Comparison of ENCODE assay signal across 8 cellular contexts in genomic region chr7:1669954-1670893, GRCh38. TPM values are rescaled to one million over a fixed set of nuclear protein-coding genes. Genes with fewer than 3 reads are reported as not detected.
A peak's percentile ranks its signal among the peaks of the same experiment; 100 is the strongest.
DNase-seq lines count a peak whose midpoint lies in the region; ATAC-seq lines count a peak whose summit lies in the region.

Gene ELFN1 (plus strand): TSS chr7:1670277. CDS start chr7:1744597, 74,320 bp downstream.

- peaks cover 21% of the 10 kb centered on the region for H3K27me3 Mint-ChIP-seq in activated CD4-positive, alpha-beta T cell treated with anti-CD3 and anti-CD28 coated beads for 36 hours

- H3K36me3 ChIP-seq in iPS-18a (ENCODE audit: control insufficient read depth, low read depth, low read length): no peaks in the 10 kb centered on the region
- no peaks in the 10 kb centered on the region for H3K36me3 ChIP-seq in thymus (ENCODE audit: control insufficient read depth, insufficient read depth)

- no peak within 1 kb of the TSS for H3K9ac ChIP-seq in iPS-18a (ENCODE audit: low read length)

- no peak within 1 kb of the TSS for H3K27ac Mint-ChIP-seq in activated CD4-positive, alpha-beta T cell treated with anti-CD3 and anti-CD28 coated beads for 36 hours

- POLR2A ChIA-PET in activated CD4-positive, alpha-beta T cell treated with anti-CD3 and anti-CD28 coated beads for 36 hours (lab: Charles Lee): no interaction called here

- peaks cover 6% of the 10 kb centered on the region for H3K4me1 Mint-ChIP-seq in activated CD4-positive, alpha-beta T cell treated with anti-CD3 and anti-CD28 coated beads for 36 hours

- peak; percentile 15 for DNase-seq in activated CD4-positive, alpha-beta T cell treated with anti-CD3 and anti-CD28 coated beads for 36 hours
- no peak for DNase-seq in activated CD4-positive, alpha-beta T cell treated with anti-CD3 and anti-CD28 coated beads, Interleukin-2, amount 50 U/mL, for 4 hours
- peak; percentile 12 for DNase-seq in activated CD8-positive, alpha-beta memory T cell treated with anti-CD3 and anti-CD28 coated beads, Interleukin-2, amount 50 U/mL, for 4 hours
- DNase-seq in NCI-H2029 (lab: John Stamatoyannopoulos, UW): no peak

- H3K27me3 ChIP-seq in iPS-18a (ENCODE audit: control insufficient read depth, insufficient read depth, low read length): peaks cover 66% of the 10 kb centered on the region
- H3K27me3 ChIP-seq in thymus (ENCODE audit: control insufficient read depth, insufficient read depth): peaks cover 74% of the 10 kb centered on the region

- H3K27ac ChIP-seq in iPS-18a (ENCODE audit: low read length) (no peak within 1 kb of the TSS), thymus (ENCODE audit: low read depth) (no peak within 1 kb of the TSS)

- no peaks in the 10 kb centered on the region for H3K9me3 Mint-ChIP-seq in activated CD4-positive, alpha-beta T cell treated with anti-CD3 and anti-CD28 coated beads for 36 hours (ENCODE audit: low read depth)

- CTCF ChIA-PET in activated CD4-positive, alpha-beta T cell treated with anti-CD3 and anti-CD28 coated beads for 36 hours (lab: Charles Lee): no interaction called here

- ATAC-seq in activated CD4-positive, alpha-beta T cell treated with anti-CD3 and anti-CD28 coated beads for 36 hours: no peak
- ATAC-seq in HG02759 (IDR thresholded peaks at IDR 0.05; ENCODE audit: unreplicated experiment) (no peak), HG03097 (IDR thresholded peaks at IDR 0.05; ENCODE audit: low FRiP score, unreplicated experiment) (no peak)

- no peaks in the 10 kb centered on the region for H3K4me1 ChIP-seq in iPS-18a (ENCODE audit: control insufficient read depth, low read depth, low read length)
- H3K4me1 ChIP-seq in thymus (ENCODE audit: control insufficient read depth, insufficient read depth, low read length): no peaks in the 10 kb centered on the region

- WGBS in thymus: 2% methylated on average over 110 of the region's 110 CpGs

- H3K4me3 ChIP-seq in iPS-18a (ENCODE audit: low read length) (peak within 1 kb of the TSS; percentile 56), thymus (ENCODE audit: low read length) (peak within 1 kb of the TSS; percentile 38)

- no peaks in the 10 kb centered on the region for H3K36me3 Mint-ChIP-seq in activated CD4-positive, alpha-beta T cell treated with anti-CD3 and anti-CD28 coated beads for 36 hours (ENCODE audit: low read depth)

- no peak within 1 kb of the TSS for H3K4me3 Mint-ChIP-seq in activated CD4-positive, alpha-beta T cell treated with anti-CD3 and anti-CD28 coated beads for 36 hours

- intact Hi-C loops in activated CD4-positive, alpha-beta T cell treated with anti-CD3 and anti-CD28 coated beads for 36 hours (cut with DNase I, micrococcal nuclease): loop anchor here (5.0 to 10.0 kb wide), 6 partner anchors 85 to 682 kb away; partner anchors contain the start of genes EIF3B (in 1 of the 2), MAD1L1 (in 1 of the 2) and UNCX (in 1 of the 2)

- H3K9me3 ChIP-seq in iPS-18a (ENCODE audit: control insufficient read depth, low read depth, low read length) (no peaks in the 10 kb centered on the region), thymus (ENCODE audit: control insufficient read depth) (peaks cover 1% of the 10 kb centered on the region)

RNA-seq across cellular contexts. Expression of gene ELFN1, which starts in this region (rescaled TPM):
- under 1 TPM; 0.05 to 0.09 TPM for total RNA-seq in activated CD4-positive, alpha-beta T cell treated with anti-CD3 and anti-CD28 coated beads for 36 hours
- polyA plus RNA-seq in thymus: 0.91 TPM

Comparison
In these comparisons a context has a peak if more than half of its experiments do, and no peak if none do; other contexts are left out.
1. Peak in DNase-seq in activated CD4-positive, alpha-beta T cell treated with anti-CD3 and anti-CD28 coated beads for 36 hours; RNA of the gene not detected or under 1 TPM.